Comparison of ENCODE assay signal across 8 cellular contexts in genomic region chr10:32955790-32956189, GRCh38. TPM values are rescaled to one million over a fixed set of nuclear protein-coding genes. Genes with fewer than 3 reads are reported as not detected.
DNase-seq lines count a peak whose midpoint lies in the region; FAIRE-seq and TF ChIP-seq lines count a peak whose summit lies in the region.

No MANE protein-coding gene starts in this region.

- dilution Hi-C loops in keratinocyte (cut with MboI; ENCODE audit: extremely low pct_ligation_motif_present, low sequenced_read_pairs), result no loop called here

- H3K27me3 ChIP-seq in keratinocyte (ENCODE audit: control insufficient read depth, extremely low read depth, insufficient read depth, low read length), result no peaks in the 10 kb centered on the region
- no peaks in the 10 kb centered on the region for H3K27me3 ChIP-seq in stomach

- TF ChIP-seq POLR2A in stomach (IDR thresholded peaks at IDR 0.05), result no peak

- no peak for DNase-seq in activated CD4-positive, alpha-beta T cell treated with anti-CD3 and anti-CD28 coated beads, Interleukin-2, amount 10 ng/mL, durations not matched to agents 7 days and 5 days
- DNase-seq in activated CD4-positive, alpha-beta T cell treated with anti-CD3 and anti-CD28 coated beads, Interleukin-2, amount 50 U/mL, for 4 hours, result no peak
- DNase-seq in astrocyte of the cerebellum (ENCODE audit: low read depth) (no peak), keratinocyte (ENCODE audit: low read depth, low spot score) (no peak), stomach (no peak), GM10266 (ENCODE audit: extremely low spot score) (no peak), GM13977 (ENCODE audit: low spot score) (no peak), DMS53 (lab: John Stamatoyannopoulos, UW) (no peak)

- no peaks in the 10 kb centered on the region for H3K9me1 ChIP-seq in keratinocyte (ENCODE audit: control insufficient read depth, extremely low read depth, insufficient read depth, low read length)

- peaks cover 4 to 16% of the 10 kb centered on the region in 2 experiments for H3K36me3 ChIP-seq in keratinocyte (ENCODE audit: control insufficient read depth in 2 of 2, extremely low read depth in 1 of 2, insufficient read depth in 2 of 2, low read length in 2 of 2)
- no peaks in the 10 kb centered on the region for H3K36me3 ChIP-seq in stomach

- peaks cover 13% of the 10 kb centered on the region for H3K36me3 Mint-ChIP-seq in activated CD4-positive, alpha-beta T cell treated with anti-CD3 and anti-CD28 coated beads, Interleukin-2, amount 10 ng/mL, durations not matched to agents 7 days and 5 days (ENCODE audit: low read depth)

- H3K4me3 ChIP-seq in astrocyte of the cerebellum (ENCODE audit: low read depth, low read length), result peak overlapping the region; percentile 86
- H3K4me3 ChIP-seq in keratinocyte (ENCODE audit: control insufficient read depth in 2 of 3, extremely low read depth in 1 of 3, insufficient read depth in 2 of 3, low read depth in 1 of 3, low read length in 3 of 3), result peak overlapping the region; percentile 84 to 97 (median 95)
- H3K4me3 ChIP-seq in stomach, result peak overlapping the region; percentile 71 to 97 (median 90)

- peaks cover 26% of the 10 kb centered on the region for H4K20me1 ChIP-seq in keratinocyte (ENCODE audit: control insufficient read depth, extremely low read depth, insufficient read depth, low read length)

- H3K9me3 ChIP-seq in keratinocyte (ENCODE audit: control insufficient read depth, low read depth, low read length), result no peaks in the 10 kb centered on the region
- H3K9me3 ChIP-seq in stomach, result no peaks in the 10 kb centered on the region

- no peak for TF ChIP-seq EP300 in stomach (IDR thresholded peaks at IDR 0.05)

- CTCF ChIA-PET in activated CD4-positive, alpha-beta T cell treated with anti-CD3 and anti-CD28 coated beads, Interleukin-2, amount 10 ng/mL, durations not matched to agents 7 days and 5 days (lab: Charles Lee), result interaction anchor here (0.9 kb wide), 1 partner anchor 578 kb away, joined by 3 read pairs; no protein-coding TSS in a partner anchor

- POLR2A ChIA-PET in activated CD4-positive, alpha-beta T cell treated with anti-CD3 and anti-CD28 coated beads, Interleukin-2, amount 10 ng/mL, durations not matched to agents 7 days and 5 days (lab: Charles Lee), result no interaction called here

- H3K79me2 ChIP-seq in keratinocyte (ENCODE audit: control insufficient read depth, insufficient read depth, low read length), result peaks cover 95% of the 10 kb centered on the region

- in situ Hi-C loops in astrocyte of the cerebellum (cut with HindIII; ENCODE audit: low sequenced_read_pairs), result no loop called here
- in situ Hi-C loops in GM13977 (cut with MboI; ENCODE audit: low pct_unique_long_range_greater_than_20kb, low sequenced_read_pairs, unreplicated experiment), result no loop called here

- H3K4me1 ChIP-seq in keratinocyte (ENCODE audit: control insufficient read depth, extremely low read depth, insufficient read depth, low read length) (peaks cover 39% of the 10 kb centered on the region), stomach (peaks cover 45 to 78% (median 65%) of the 10 kb centered on the region in 4 donors)

- peaks cover 63% of the 10 kb centered on the region for H3K4me1 Mint-ChIP-seq in activated CD4-positive, alpha-beta T cell treated with anti-CD3 and anti-CD28 coated beads, Interleukin-2, amount 10 ng/mL, durations not matched to agents 7 days and 5 days

- TF ChIP-seq CTCF in astrocyte of the cerebellum (IDR thresholded peaks at IDR 0.05; ENCODE audit: low read depth, low read length, missing control alignments) (no peak), keratinocyte (optimal IDR thresholded peaks at IDR 0.05 in 1 of 3, IDR thresholded peaks at IDR 0.05 in 1 of 3, conservative IDR thresholded peaks at IDR 0.05 in 1 of 3; ENCODE audit: extremely low read depth in 1 of 3, insufficient read depth in 2 of 3, low read length in 3 of 3) (no peak), stomach (IDR thresholded peaks at IDR 0.05) (no peak), GM10266 (IDR thresholded peaks at IDR 0.05; ENCODE audit: control insufficient read depth, insufficient read depth, low read depth, missing control alignments) (no peak), GM13977 (IDR thresholded peaks at IDR 0.05; ENCODE audit: extremely low read depth, insufficient read depth, missing control alignments) (no peak)

- intact Hi-C loops in stomach (cut with DNase I; ENCODE audit: low total_unique reads), result no loop called here

- no peak overlapping the region for H2AFZ ChIP-seq in keratinocyte (ENCODE audit: control insufficient read depth, low read length)

- H3K9me3 Mint-ChIP-seq in activated CD4-positive, alpha-beta T cell treated with anti-CD3 and anti-CD28 coated beads, Interleukin-2, amount 10 ng/mL, durations not matched to agents 7 days and 5 days, result no peaks in the 10 kb centered on the region

- H3K4me3 Mint-ChIP-seq in activated CD4-positive, alpha-beta T cell treated with anti-CD3 and anti-CD28 coated beads, Interleukin-2, amount 10 ng/mL, durations not matched to agents 7 days and 5 days, result peak overlapping the region; percentile 78

- no peak for FAIRE-seq in keratinocyte (lab: Jason Lieb, UNC)

- H3K27ac ChIP-seq in keratinocyte (ENCODE audit: control insufficient read depth, insufficient read depth, low read length) (peak overlapping the region; percentile 77), stomach (peak overlapping the region in 4 of 5 donors; percentile 96 to 98 (median 97))

- peak overlapping the region; percentile 75 for H3K4me2 ChIP-seq in keratinocyte (ENCODE audit: control insufficient read depth, extremely low read depth, insufficient read depth, low read depth, low read length)

- no peak overlapping the region for H3K27ac Mint-ChIP-seq in activated CD4-positive, alpha-beta T cell treated with anti-CD3 and anti-CD28 coated beads, Interleukin-2, amount 10 ng/mL, durations not matched to agents 7 days and 5 days

- peak overlapping the region; percentile 92 for H3K9ac ChIP-seq in keratinocyte (ENCODE audit: control insufficient read depth, extremely low read depth, insufficient read depth, low read length)

- 0 to 10% (median 7%) methylated on average over 1 of the region's 1 CpG for WGBS in stomach, 5 donors

- peaks cover 9% of the 10 kb centered on the region for H3K27me3 Mint-ChIP-seq in activated CD4-positive, alpha-beta T cell treated with anti-CD3 and anti-CD28 coated beads, Interleukin-2, amount 10 ng/mL, durations not matched to agents 7 days and 5 days

RNA-seq across cellular contexts. Expression of gene ITGB1, which starts 2.2 kb away (rescaled TPM):
- 10 to 100 TPM; 89.4 to 98.4 TPM for total RNA-seq in activated CD4-positive, alpha-beta T cell treated with anti-CD3 and anti-CD28 coated beads, Interleukin-2, amount 10 ng/mL, durations not matched to agents 7 days and 5 days
- polyA plus RNA-seq in keratinocyte (1,026 to 1,445 TPM (median 1,030 TPM) in 3 replicates), stomach (10 to 100 TPM; 57.9 to 97.9 (median 91.4) TPM)
- polyA plus RNA-seq in keratinocyte (2011; ENCODE audit: low read depth), result 511 TPM
- polyA plus RNA-seq in keratinocyte (2011; cell fraction: cytosol; rRNA removed), result 420 and 664 TPM in 2 replicates
- 1,436 and 2,106 TPM in 2 replicates for polyA plus RNA-seq in keratinocyte (2011; cell fraction: nucleus; rRNA removed)
- polyA plus RNA-seq in keratinocyte (2012; ENCODE audit: low replicate concordance), result 328 and 1,010 TPM in 2 replicates
- 361 to 979 TPM (median 522 TPM) in 3 replicates for polyA minus RNA-seq in keratinocyte
- polyA minus RNA-seq in keratinocyte (2011; cell fraction: cytosol; rRNA and poly(A)+ RNA removed), result 475 TPM
- 1,567 and 2,524 TPM in 2 replicates for polyA minus RNA-seq in keratinocyte (2011; cell fraction: nucleus; rRNA and poly(A)+ RNA removed)
- total RNA-seq in stomach, result 100 to 1,000 TPM; 134 to 909 (median 278) TPM
